Comparison of ENCODE assay signal across 9 cellular contexts in genomic region chr16:79997257-79997656, GRCh38.
A peak's percentile ranks its signal among the peaks of the same experiment; 100 is the strongest.
DNase-seq lines count a peak whose midpoint lies in the region; ATAC-seq and TF ChIP-seq lines count a peak whose summit lies in the region.
"Had no signal": no experiment of that assay in that cellular context is flagged by ENCODE, and none has a peak within 500 bp of the region (broad histone marks: within the 10 kb centered on the region; RNA-seq: fewer than 3 reads in every experiment).

No MANE protein-coding gene starts in this region.

- H3K27ac ChIP-seq in lung (ENCODE audit: low read depth in 1 of 2, low read length in 1 of 2), result no peak overlapping the region
- no peak overlapping the region for H3K27ac ChIP-seq in CD4-positive, alpha-beta T cell (ENCODE audit: low read depth, low read length)
- no peak overlapping the region for H3K27ac ChIP-seq in suprapubic skin

- in situ Hi-C loops in astrocyte of the cerebellum (cut with HindIII; ENCODE audit: low sequenced_read_pairs), result no loop called here

- TF ChIP-seq POLR2A in suprapubic skin (IDR thresholded peaks at IDR 0.05), result no peak

- H3K4me3 Mint-ChIP-seq in CD4-positive, alpha-beta T cell, result no peak overlapping the region
- H3K4me3 Mint-ChIP-seq: B cell had no signal

- H3K36me3 Mint-ChIP-seq in CD4-positive, alpha-beta T cell (ENCODE audit: low read depth), result no peaks in the 10 kb centered on the region

- DNase-seq in NCI-H1436 treated with DMSO at 0.1 percent for 48 hours (lab: John Stamatoyannopoulos, UW) (peak; percentile 20), NCI-H1436 (lab: John Stamatoyannopoulos, UW) (no peak), H7 (peak; percentile 36), astrocyte of the cerebellum (ENCODE audit: low read depth) (no peak), lung (ENCODE audit: low spot score) (no peak), suprapubic skin (ENCODE audit: low spot score in 2 of 2) (no peak)
- DNase-seq in CD4-positive, alpha-beta T cell, result no peak

- H3K27me3 ChIP-seq in H7 (ENCODE audit: control insufficient read depth, insufficient read depth, low read length) (no peaks in the 10 kb centered on the region), lung (ENCODE audit: control insufficient read depth, insufficient read depth) (no peaks in the 10 kb centered on the region), suprapubic skin (no peaks in the 10 kb centered on the region)
- H3K27me3 ChIP-seq in CD4-positive, alpha-beta T cell (ENCODE audit: control insufficient read depth, insufficient read depth, low read length), result no peaks in the 10 kb centered on the region

- H3K4me3 ChIP-seq in H7 (ENCODE audit: insufficient read depth, low read depth, low read length) (no peak overlapping the region), astrocyte of the cerebellum (ENCODE audit: low read depth, low read length) (no peak overlapping the region), lung (no peak overlapping the region), suprapubic skin (no peak overlapping the region)

- CTCF ChIA-PET in CD4-positive, alpha-beta T cell (lab: Charles Lee), result interaction anchor here (1.2 kb wide), 1 partner anchor 10 kb away, joined by 3 read pairs; no protein-coding TSS in a partner anchor

- POLR2A ChIA-PET in CD4-positive, alpha-beta T cell (lab: Charles Lee), result no interaction called here

- no peaks in the 10 kb centered on the region for H3K4me1 Mint-ChIP-seq in CD4-positive, alpha-beta T cell (ENCODE audit: low read depth)
- H3K4me1 Mint-ChIP-seq: B cell had no signal

- H3K36me3 ChIP-seq in H7 (replicated peaks; ENCODE audit: control insufficient read depth, insufficient read depth, low read length), result no peaks in the 10 kb centered on the region
- H3K36me3 ChIP-seq in lung (ENCODE audit: control insufficient read depth in 2 of 2, insufficient read depth in 2 of 2, low read length in 2 of 2), result no peaks in the 10 kb centered on the region
- no peaks in the 10 kb centered on the region for H3K36me3 ChIP-seq in suprapubic skin

- no peaks in the 10 kb centered on the region for H3K4me1 ChIP-seq in lung (ENCODE audit: control insufficient read depth in 2 of 2, insufficient read depth in 2 of 2, low read length in 2 of 2)
- H3K4me1 ChIP-seq in suprapubic skin, result no peaks in the 10 kb centered on the region

- 71 to 81% methylated on average over 6 of the region's 6 CpGs for WGBS in lung, 2 donors
- WGBS in suprapubic skin, result 83% methylated on average over 6 of the region's 6 CpGs

- TF ChIP-seq EP300 in suprapubic skin (IDR thresholded peaks at IDR 0.05), result no peak

- TF ChIP-seq CTCF in astrocyte of the cerebellum (IDR thresholded peaks at IDR 0.05; ENCODE audit: low read depth, low read length, missing control alignments) (peak; percentile 44), lung (IDR thresholded peaks at IDR 0.05; ENCODE audit: control extremely low read depth, extremely low read depth) (peak; percentile 13), suprapubic skin (IDR thresholded peaks at IDR 0.05) (no peak)
- TF ChIP-seq CTCF in CD4-positive, alpha-beta T cell (IDR thresholded peaks at IDR 0.05), result no peak

- H3K9me3 ChIP-seq in lung (ENCODE audit: control insufficient read depth in 2 of 2, insufficient read depth in 1 of 2, low read length in 1 of 2) (no peaks in the 10 kb centered on the region), suprapubic skin (no peaks in the 10 kb centered on the region)
- H3K9me3 ChIP-seq in CD4-positive, alpha-beta T cell (ENCODE audit: control insufficient read depth, low read length), result no peaks in the 10 kb centered on the region

- no peak overlapping the region for H3K27ac Mint-ChIP-seq in CD4-positive, alpha-beta T cell
- H3K27ac Mint-ChIP-seq: B cell had no signal

- intact Hi-C loops in CD4-positive, alpha-beta T cell (cut with DNase I, micrococcal nuclease), result no loop called here

- H3K9me3 Mint-ChIP-seq in CD4-positive, alpha-beta T cell, result no peaks in the 10 kb centered on the region

- ATAC-seq in lung (ENCODE audit: insufficient read depth, low FRiP score) (no peak), HG03432 (IDR thresholded peaks at IDR 0.05; ENCODE audit: unreplicated experiment) (no peak)
- ATAC-seq in CD4-positive, alpha-beta T cell (ENCODE audit: poor library complexity), result no peak

- H3K27me3 Mint-ChIP-seq in CD4-positive, alpha-beta T cell, result no peaks in the 10 kb centered on the region

Comparison
In these comparisons a context has a peak if more than half of its experiments do, and no peak if none do; other contexts are left out.
1. DNase-seq: peak in NCI-H1436 treated with DMSO at 0.1 percent for 48 hours (single experiment) and H7 (single experiment); none in NCI-H1436 (single experiment), astrocyte of the cerebellum (single experiment), lung (single experiment), CD4-positive, alpha-beta T cell (0 of 10) and suprapubic skin (0 of 2).
2. CTCF ChIP-seq: peak in astrocyte of the cerebellum (single experiment) and lung (single experiment); none in CD4-positive, alpha-beta T cell (single experiment) and suprapubic skin (0 of 2).